Comparison of ENCODE assay signal across 9 cellular contexts in the genomic region with DNA sequence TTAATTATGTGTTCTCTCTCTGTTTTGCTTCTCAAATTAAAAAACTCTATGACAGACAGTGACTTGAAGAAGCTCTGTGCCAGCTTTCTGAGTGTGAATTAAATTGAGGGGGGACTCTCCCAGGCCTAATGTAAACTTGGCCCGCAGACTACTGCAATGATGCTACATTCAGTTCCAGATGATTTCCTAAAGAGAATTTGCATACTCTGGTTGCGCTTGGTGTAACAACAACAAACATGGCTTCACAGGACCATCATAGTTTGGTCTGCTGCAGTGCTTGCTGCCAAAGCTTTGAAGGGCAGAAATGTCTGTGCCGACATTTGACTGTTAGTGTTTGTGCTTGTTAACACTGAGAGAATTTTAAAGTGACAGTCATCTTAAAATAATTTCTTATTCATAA. TPM values are rescaled to one million over a fixed set of nuclear protein-coding genes. Genes with fewer than 3 reads are reported as not detected.
DNase-seq lines count a peak whose midpoint lies in the region; ATAC-seq, FAIRE-seq and TF ChIP-seq lines count a peak whose summit lies in the region.
"Had no signal": no experiment of that assay in that cellular context is flagged by ENCODE, and none has a peak within 500 bp of the region (broad histone marks: within the 10 kb centered on the region; RNA-seq: fewer than 3 reads in every experiment).

No MANE protein-coding gene starts in this region.

- no peak for TF ChIP-seq CTCF in fibroblast of lung (conservative IDR thresholded peaks at IDR 0.05 in 1 of 2, IDR thresholded peaks at IDR 0.05 in 1 of 2; ENCODE audit: low read depth in 1 of 2, low read length in 2 of 2)

- peak overlapping the region; percentile 72 for H2AFZ ChIP-seq in fibroblast of lung (ENCODE audit: low read length)

- H3K36me3 ChIP-seq in fibroblast of lung (ENCODE audit: control insufficient read depth, insufficient read depth, low read length), result no peaks in the 10 kb centered on the region

- peaks cover 8% of the 10 kb centered on the region for H3K4me1 ChIP-seq in fibroblast of lung (ENCODE audit: control insufficient read depth, extremely low read depth, insufficient read depth, low read length)

- H3K27ac ChIP-seq in fibroblast of lung (ENCODE audit: insufficient read depth, low read length) (no peak overlapping the region), substantia nigra (ENCODE audit: low read depth, low read length, poor library complexity, severe bottlenecking) (no peak overlapping the region)

- no peak for TF ChIP-seq POLR2A in GM12891 (IDR thresholded peaks at IDR 0.05; ENCODE audit: low read depth, low read length)

- no peaks in the 10 kb centered on the region for H3K27me3 ChIP-seq in fibroblast of lung (ENCODE audit: control insufficient read depth, insufficient read depth, low read length)

- ATAC-seq in GM21381 (IDR thresholded peaks at IDR 0.05; ENCODE audit: unreplicated experiment) (peak; percentile 67), HG03196 (IDR thresholded peaks at IDR 0.05; ENCODE audit: unreplicated experiment) (peak; percentile 56)

- DNase-seq in GM12891 (ENCODE audit: insufficient read length, low spot score), result peak; percentile 22
- DNase-seq in fibroblast of lung (ENCODE audit: low read depth in 2 of 2), result peak; percentile 30 to 67
- DNase-seq in substantia nigra (lab: John Stamatoyannopoulos, UW), result no peak
- no peak for DNase-seq in AG08395 (ENCODE audit: low spot score)
- no peak for DNase-seq in SHP77 treated with DMSO at 0.1 percent for 48 hours (lab: John Stamatoyannopoulos, UW)
- no peak for DNase-seq in activated effector memory CD4-positive, alpha-beta T cell treated with Interleukin-2 at 50 U/mL for 16 hours
- DNase-seq: Calu3 had no signal

- H3K9ac ChIP-seq in fibroblast of lung (ENCODE audit: insufficient read depth, low read length), result no peak overlapping the region

- peak overlapping the region; percentile 65 for H3K4me2 ChIP-seq in fibroblast of lung (ENCODE audit: extremely low read depth, insufficient read depth, low read length)

- no peaks in the 10 kb centered on the region for H3K9me3 ChIP-seq in fibroblast of lung (ENCODE audit: control insufficient read depth, insufficient read depth, low read depth, low read length)

- H3K79me2 ChIP-seq in fibroblast of lung (ENCODE audit: control insufficient read depth, insufficient read depth, low read length), result no peaks in the 10 kb centered on the region

- no peak overlapping the region for H3K4me3 ChIP-seq in fibroblast of lung (replicated peaks in 1 of 4; ENCODE audit: control extremely low read depth in 1 of 4, insufficient read depth in 1 of 4, low read depth in 3 of 4, low read length in 4 of 4)

- no peaks in the 10 kb centered on the region for H4K20me1 ChIP-seq in fibroblast of lung (ENCODE audit: control insufficient read depth, extremely low read depth, insufficient read depth, low read length)

- FAIRE-seq in GM12891 (lab: Jason Lieb, UNC), result peak; percentile 77

TF ChIP-seq in GM12891, 5 proteins besides CTCF, POLR2A, EP300 and RAD21:
- TF ChIP-seq PAX5 (IDR thresholded peaks at IDR 0.05; ENCODE audit: insufficient read depth, low read length, severe bottlenecking), result peak; percentile 41
- TF ChIP-seq SPI1 (IDR thresholded peaks at IDR 0.05; ENCODE audit: low read depth, low read length), result no peak
- no peak for TF ChIP-seq POLR2AphosphoS5 (IDR thresholded peaks at IDR 0.05; ENCODE audit: low read depth, low read length)
- no peak for TF ChIP-seq TAF1 (IDR thresholded peaks at IDR 0.05; ENCODE audit: low read depth, low read length)
- peak; percentile 98 for TF ChIP-seq POU2F2 (IDR thresholded peaks at IDR 0.05; ENCODE audit: low read depth, low read length)

RNA-seq across cellular contexts. Expression of a gene that starts 25.0 kb away (rescaled TPM):
- 0.32 TPM for polyA plus RNA-seq in GM12891 (2012; ENCODE audit: low read depth, missing spikeins)
- 5.1 and 7.1 TPM in 2 replicates for total RNA-seq in fibroblast of lung
- 0.62 and 0.93 TPM in 2 replicates for polyA plus RNA-seq in fibroblast of lung
- polyA plus RNA-seq in fibroblast of lung (2012), result 0.54 and 0.83 TPM in 2 replicates
- polyA minus RNA-seq in fibroblast of lung (ENCODE audit: low replicate concordance), result 0.08 TPM in 1 of 2 replicates, not detected in the other

Comparison
In these comparisons a context has a peak if more than half of its experiments do, and no peak if none do; other contexts are left out.
1. DNase-seq: peak in GM12891 (single experiment) and fibroblast of lung (2 of 2); none in substantia nigra (0 of 49), AG08395 (single experiment), SHP77 treated with DMSO at 0.1 percent for 48 hours (single experiment) and activated effector memory CD4-positive, alpha-beta T cell treated with Interleukin-2 at 50 U/mL for 16 hours (single experiment).